In the genomic region with DNA sequence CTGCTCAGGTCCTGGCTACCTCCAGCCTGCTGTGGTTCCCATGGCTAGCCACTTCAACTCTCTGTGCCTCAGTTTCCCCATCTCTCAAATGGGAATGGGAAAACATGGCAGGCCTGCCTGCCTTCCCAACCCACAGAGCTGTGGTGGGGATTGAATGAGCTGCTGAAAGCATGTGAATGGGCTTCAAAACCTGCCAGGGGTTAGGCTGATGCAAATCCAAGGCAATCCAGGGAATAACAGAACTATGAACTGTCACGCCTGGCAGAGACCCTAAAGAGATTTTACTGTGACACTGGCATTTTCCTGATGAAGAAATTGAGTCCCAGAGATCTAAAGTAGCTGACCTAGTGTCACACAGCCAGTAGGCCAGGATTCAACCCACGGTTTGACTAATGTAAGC, we compare ENCODE assay signal across 16 cellular contexts.
"Had no signal": no experiment of that assay in that cellular context is flagged by ENCODE, and none has a peak within 500 bp of the region (broad histone marks: within the 10 kb centered on the region; RNA-seq: fewer than 3 reads in every experiment).

No MANE protein-coding gene starts in this region.

- H3K27ac ChIP-seq: esophagus muscularis mucosa, foreskin keratinocyte, heart left ventricle, suprapubic skin, upper lobe of left lung had no signal

- H3K4me3 Mint-ChIP-seq: activated B cell treated with CpG ODN at 0.5 μM for 24 hours; activated T-cell treated with anti-CD3 and anti-CD28 coated beads, Interleukin-2, amount 50 U/mL, for 72 hours; nephron had no signal

- H3K4me1 Mint-ChIP-seq: activated B cell treated with CpG ODN at 0.5 μM for 24 hours, nephron had no signal

- H3K9me3 ChIP-seq: esophagus muscularis mucosa, heart left ventricle, suprapubic skin, upper lobe of left lung had no signal

- DNase-seq: activated B cell treated with CpG ODN at 0.5 μM for 24 hours; activated CD4-positive, alpha-beta T cell treated with anti-CD3 and anti-CD28 coated beads, Interleukin-2, amount 50 U/mL, for 1 hour; activated naive CD4-positive, alpha-beta T cell; activated T-cell treated with anti-CD3 and anti-CD28 coated beads, Interleukin-2, amount 50 U/mL, for 72 hours; amygdala; foreskin keratinocyte; heart left ventricle; left colon; stimulated activated CD4-positive, alpha-beta T cell treated with anti-CD3 and anti-CD28 coated beads, Interleukin-4, amount 100 ng/mL, for 1 hour; stimulated activated CD8-positive, alpha-beta memory T cell treated with anti-CD3 and anti-CD28 coated beads, Interleukin-4, amount 100 ng/mL, for 48 hours; stimulated activated naive CD8-positive, alpha-beta T cell treated with anti-CD3 and anti-CD28 coated beads, Interleukin-15, Interleukin-2, amounts not matched to agents 100 U/mL and 50 U/mL, for 24 hours; T-helper 1 cell; upper lobe of left lung had no signal

- H3K9me3 Mint-ChIP-seq: activated B cell treated with CpG ODN at 0.5 μM for 24 hours; activated T-cell treated with anti-CD3 and anti-CD28 coated beads, Interleukin-2, amount 50 U/mL, for 72 hours; nephron had no signal

- H3K36me3 ChIP-seq: esophagus muscularis mucosa, heart left ventricle, suprapubic skin, upper lobe of left lung had no signal

- H3K27ac Mint-ChIP-seq: activated B cell treated with CpG ODN at 0.5 μM for 24 hours; activated T-cell treated with anti-CD3 and anti-CD28 coated beads, Interleukin-2, amount 50 U/mL, for 72 hours; nephron had no signal

- ATAC-seq: activated T-cell treated with anti-CD3 and anti-CD28 coated beads, Interleukin-2, amount 50 U/mL, for 72 hours; foreskin keratinocyte; heart left ventricle; left colon; stimulated activated naive CD8-positive, alpha-beta T cell treated with anti-CD3 and anti-CD28 coated beads, Interleukin-15, Interleukin-2, amounts not matched to agents 100 U/mL and 50 U/mL, for 24 hours had no signal
